In genomic region chr3:186669378-186670084, GRCh38 we compare ENCODE assay signal across 18 cellular contexts. TPM values are rescaled to one million over a fixed set of nuclear protein-coding genes. Genes with fewer than 3 reads are reported as not detected.
A peak's percentile ranks its signal among the peaks of the same experiment; 100 is the strongest.
DNase-seq lines count a peak whose midpoint lies in the region; ATAC-seq and TF ChIP-seq lines count a peak whose summit lies in the region.
"Had no signal": no experiment of that assay in that cellular context is flagged by ENCODE, and none has a peak within 500 bp of the region (broad histone marks: within the 10 kb centered on the region; RNA-seq: fewer than 3 reads in every experiment).

No MANE protein-coding gene starts in this region.

- no peak for TF ChIP-seq CTCF in MCF 10A (IDR thresholded peaks at IDR 0.05; ENCODE audit: unreplicated experiment)
- no peak for TF ChIP-seq CTCF in breast epithelium (IDR thresholded peaks at IDR 0.05)

- H3K9me3 ChIP-seq in breast epithelium: no peaks in the 10 kb centered on the region
- H3K9me3 ChIP-seq: pancreas, testis had no signal

- no peak overlapping the region for H3K4me3 ChIP-seq in breast epithelium
- H3K4me3 ChIP-seq: pancreas, testis had no signal

- H3K27ac Mint-ChIP-seq in MCF 10A (ENCODE audit: low read depth, unreplicated experiment): peak overlapping the region; percentile 37
- peak overlapping the region; percentile 75 to 89 for H3K27ac Mint-ChIP-seq in stimulated activated naive CD8-positive, alpha-beta T cell treated with anti-CD3 and anti-CD28 coated beads, Interleukin-15, amount 100 ng/mL, for 72 hours
- H3K27ac Mint-ChIP-seq: effector memory CD8-positive, alpha-beta T cell had no signal

- H3K27me3 Mint-ChIP-seq in MCF 10A (ENCODE audit: insufficient read depth, unreplicated experiment): no peaks in the 10 kb centered on the region
- H3K27me3 Mint-ChIP-seq in stimulated activated naive CD8-positive, alpha-beta T cell treated with anti-CD3 and anti-CD28 coated beads, Interleukin-15, amount 100 ng/mL, for 72 hours: peaks cover 19% of the 10 kb centered on the region

- CTCF ChIA-PET in MCF 10A (lab: Yijun Ruan, JAX): interaction anchor here (0.6 to 0.7 kb wide), 2 partner anchors 10 to 13 kb away, joined by 3 read pairs; no protein-coding TSS in a partner anchor

- H3K4me1 Mint-ChIP-seq in MCF 10A (ENCODE audit: insufficient read depth, unreplicated experiment): peaks cover 8% of the 10 kb centered on the region
- H3K4me1 Mint-ChIP-seq in stimulated activated naive CD8-positive, alpha-beta T cell treated with anti-CD3 and anti-CD28 coated beads, Interleukin-15, amount 100 ng/mL, for 72 hours: peaks cover 17% of the 10 kb centered on the region

- no peaks in the 10 kb centered on the region for H3K4me1 ChIP-seq in breast epithelium
- H3K4me1 ChIP-seq: pancreas, testis had no signal

- H3K36me3 ChIP-seq in breast epithelium: no peaks in the 10 kb centered on the region
- H3K36me3 ChIP-seq: pancreas had no signal

- DNase-seq in MCF 10A (ENCODE audit: unreplicated experiment) (peak; percentile 76), breast epithelium (ENCODE audit: low spot score in 2 of 2) (no peak), NCI-H226 (peak; percentile 49), amniotic epithelial cell (ENCODE audit: low read depth) (peak; percentile 4), AML-193 (lab: John Stamatoyannopoulos, UW) (no peak)
- DNase-seq in stimulated activated naive CD8-positive, alpha-beta T cell treated with anti-CD3 and anti-CD28 coated beads, Interleukin-15, amount 100 ng/mL, for 72 hours: no peak
- DNase-seq: caudate nucleus; COR-L47; effector memory CD8-positive, alpha-beta T cell; left ventricle myocardium superior; NCI-H2029 treated with DMSO at 0.1 percent for 48 hours; NCI-H748 treated with DMSO at 0.1 percent for 48 hours; pancreas; stimulated activated CD4-positive, alpha-beta T cell treated with anti-CD3 and anti-CD28 coated beads, Interleukin-2, amount 100 ng/mL, for 48 hours; SW 1271; testis had no signal

- no peaks in the 10 kb centered on the region for H3K9me3 Mint-ChIP-seq in MCF 10A (ENCODE audit: unreplicated experiment)
- H3K9me3 Mint-ChIP-seq in stimulated activated naive CD8-positive, alpha-beta T cell treated with anti-CD3 and anti-CD28 coated beads, Interleukin-15, amount 100 ng/mL, for 72 hours: no peaks in the 10 kb centered on the region
- H3K9me3 Mint-ChIP-seq: effector memory CD8-positive, alpha-beta T cell had no signal

- ATAC-seq in stimulated activated naive CD8-positive, alpha-beta T cell treated with anti-CD3 and anti-CD28 coated beads, Interleukin-15, amount 100 ng/mL, for 72 hours: peak; percentile 84
- ATAC-seq in GM19395 (IDR thresholded peaks at IDR 0.05; ENCODE audit: unreplicated experiment) (no peak), GM21529 (IDR thresholded peaks at IDR 0.05; ENCODE audit: unreplicated experiment) (no peak)
- ATAC-seq: effector memory CD8-positive, alpha-beta T cell; left ventricle myocardium superior; pancreas had no signal

- TF ChIP-seq POLR2A in breast epithelium (IDR thresholded peaks at IDR 0.05): no peak

- POLR2A ChIA-PET in MCF 10A (lab: Yijun Ruan, JAX): interaction anchor here (1.2 to 2.2 kb wide), 3 partner anchors 53 to 119 kb away, joined by 3 to 8 read pairs (median 3); partner anchors contain the start of gene EIF4A2

- intact Hi-C loops in MCF 10A (cut with micrococcal nuclease) (no loop called here), breast epithelium (cut with DNase I; ENCODE audit: low total_unique reads) (no loop called here)

- H3K27me3 ChIP-seq in breast epithelium: no peaks in the 10 kb centered on the region
- H3K27me3 ChIP-seq: testis had no signal

- no peaks in the 10 kb centered on the region for H3K36me3 Mint-ChIP-seq in MCF 10A (ENCODE audit: insufficient read depth, unreplicated experiment)

- no peak overlapping the region for H3K27ac ChIP-seq in breast epithelium
- H3K27ac ChIP-seq: pancreas, testis had no signal

- TSS peak; percentile 57 for BruUV-seq in MCF 10A (replicated peaks; lab: Mats Ljungman, UMichigan)

- H3K4me3 Mint-ChIP-seq in MCF 10A (ENCODE audit: unreplicated experiment): no peak overlapping the region
- H3K4me3 Mint-ChIP-seq in stimulated activated naive CD8-positive, alpha-beta T cell treated with anti-CD3 and anti-CD28 coated beads, Interleukin-15, amount 100 ng/mL, for 72 hours: peak overlapping the region; percentile 1 to 13
- H3K4me3 Mint-ChIP-seq: effector memory CD8-positive, alpha-beta T cell had no signal

RNA-seq across cellular contexts. Expression of gene HRG, which starts 3.7 kb away (rescaled TPM):
- 0.16 and 0.20 TPM in 2 replicates for total RNA-seq in MCF 10A (2022)
- total RNA-seq in breast epithelium: not detected
- total RNA-seq: left ventricle myocardium superior, testis had no signal

RNA-seq across cellular contexts. Expression of gene FETUB, which starts 29.3 kb away (rescaled TPM):
- total RNA-seq in MCF 10A (2022) (0.47 TPM in 1 of 2 replicates, not detected in the other), breast epithelium (not detected)
- total RNA-seq: left ventricle myocardium superior, pancreas had no signal

RNA-seq across cellular contexts. Expression of gene KNG1, which starts 47.6 kb away (rescaled TPM):
- total RNA-seq in MCF 10A (2022) (not detected in 2 replicates), breast epithelium (under 1 TPM in 1 of 3 donors, not detected in 2; 0.48 TPM)

RNA-seq across cellular contexts. Expression of gene AHSG, which starts 56.7 kb away (rescaled TPM):
- not detected in 2 replicates for total RNA-seq in MCF 10A (2022)
- total RNA-seq in breast epithelium: not detected
- total RNA-seq: left ventricle myocardium superior had no signal

Comparison
In these comparisons a context has a peak if more than half of its experiments do, and no peak if none do; other contexts are left out.
1. DNase-seq: peak in MCF 10A (single experiment), NCI-H226 (single experiment) and amniotic epithelial cell (single experiment); none in breast epithelium (0 of 2), stimulated activated naive CD8-positive, alpha-beta T cell treated with anti-CD3 and anti-CD28 coated beads, Interleukin-15, amount 100 ng/mL, for 72 hours (0 of 2) and AML-193 (0 of 2).